ENCODE assay signal across 8 cellular contexts in genomic region chr3:11290743-11291680, GRCh38. TPM values are rescaled to one million over a fixed set of nuclear protein-coding genes. Genes with fewer than 3 reads are reported as not detected.
DNase-seq lines count a peak whose midpoint lies in the region; ATAC-seq and FAIRE-seq lines count a peak whose summit lies in the region.

No MANE protein-coding gene starts in this region.

- in situ Hi-C loops in HAP-1 (cut with MboI; ENCODE audit: low sequenced_read_pairs): no loop called here

- peak overlapping the region; percentile 51 to 81 for H3K4me3 Mint-ChIP-seq in activated T-cell treated with anti-CD3 and anti-CD28 coated beads, Interleukin-2, amount 50 U/mL, for 72 hours

- peaks cover 0 to 8% of the 10 kb centered on the region in 2 donors for H3K36me3 Mint-ChIP-seq in activated T-cell treated with anti-CD3 and anti-CD28 coated beads, Interleukin-2, amount 50 U/mL, for 72 hours (ENCODE audit: insufficient read depth in 2 of 2)

- H3K36me3 ChIP-seq in muscle layer of duodenum (ENCODE audit: control insufficient read depth in 1 of 2, insufficient read depth in 2 of 2, low read length in 2 of 2) (peaks cover 0 to 5% of the 10 kb centered on the region in 2 donors), HAP-1 (replicated peaks) (no peaks in the 10 kb centered on the region; the same call in none of the 2 replicates)

- peak overlapping the region; percentile 94 for H3K27ac Mint-ChIP-seq in activated T-cell treated with anti-CD3 and anti-CD28 coated beads, Interleukin-2, amount 50 U/mL, for 72 hours

- peak overlapping the region; percentile 9 for H3K27ac ChIP-seq in muscle layer of duodenum (ENCODE audit: low read length)

- H3K4me3 ChIP-seq in muscle layer of duodenum (ENCODE audit: low read depth in 1 of 2, low read length in 2 of 2): no peak overlapping the region
- H3K4me3 ChIP-seq in HAP-1: no peak overlapping the region

- no peaks in the 10 kb centered on the region for H3K9me3 Mint-ChIP-seq in activated T-cell treated with anti-CD3 and anti-CD28 coated beads, Interleukin-2, amount 50 U/mL, for 72 hours

- H3K4me1 Mint-ChIP-seq in activated T-cell treated with anti-CD3 and anti-CD28 coated beads, Interleukin-2, amount 50 U/mL, for 72 hours (ENCODE audit: low read depth): peaks cover 52% of the 10 kb centered on the region

- DNase-seq in GM18507 (ENCODE audit: extremely low spot score, insufficient read length, low read depth) (no peak), globus pallidus (ENCODE audit: low spot score) (no peak), NCI-H2196 treated with DMSO at 0.1 percent for 48 hours (lab: John Stamatoyannopoulos, UW; ENCODE audit: unreplicated experiment) (no peak), HAP-1 (ENCODE audit: low spot score in 2 of 2) (no peak)
- DNase-seq in activated T-cell treated with anti-CD3 and anti-CD28 coated beads, Interleukin-2, amount 50 U/mL, for 72 hours: peak in 1 of 2 donors; percentile 30

- peaks cover 13 to 27% of the 10 kb centered on the region in 2 donors for H3K4me1 ChIP-seq in muscle layer of duodenum (ENCODE audit: control insufficient read depth in 1 of 2, insufficient read depth in 2 of 2, low read length in 2 of 2)
- H3K4me1 ChIP-seq in HAP-1: peaks cover 2% of the 10 kb centered on the region; the same call in 1 of the 2 replicates

- ATAC-seq in HG03095 (IDR thresholded peaks at IDR 0.05; ENCODE audit: unreplicated experiment): peak; percentile 36
- ATAC-seq in activated T-cell treated with anti-CD3 and anti-CD28 coated beads, Interleukin-2, amount 50 U/mL, for 72 hours (replicated peaks in 1 of 2): peak; percentile 82 to 85
- no peak for ATAC-seq in GM21528 (IDR thresholded peaks at IDR 0.05; ENCODE audit: low FRiP score, unreplicated experiment)

- H3K9me3 ChIP-seq in muscle layer of duodenum (ENCODE audit: control insufficient read depth in 1 of 2, low read length in 2 of 2) (no peaks in the 10 kb centered on the region), HAP-1 (no peaks in the 10 kb centered on the region)

- H3K27me3 ChIP-seq in muscle layer of duodenum (ENCODE audit: low read depth, low read length) (no peaks in the 10 kb centered on the region), HAP-1 (ENCODE audit: low read depth) (no peaks in the 10 kb centered on the region)

- peak; percentile 59 for FAIRE-seq in GM18507 (lab: Jason Lieb, UNC)

- H3K27me3 Mint-ChIP-seq in activated T-cell treated with anti-CD3 and anti-CD28 coated beads, Interleukin-2, amount 50 U/mL, for 72 hours (ENCODE audit: low read depth): no peaks in the 10 kb centered on the region

RNA-seq across cellular contexts. Expression of gene ATG7, which starts 18.8 kb away (rescaled TPM):
- total RNA-seq in activated T-cell treated with anti-CD3 and anti-CD28 coated beads, Interleukin-2, amount 50 U/mL, for 72 hours: 10 to 100 TPM; 29.7 to 38.2 TPM
